ENCODE assay signal across 27 cellular contexts in genomic region chr6:125019281-125019680, GRCh38.
"Had no signal": no experiment of that assay in that cellular context is flagged by ENCODE, and none has a peak within 500 bp of the region (broad histone marks: within the 10 kb centered on the region; RNA-seq: fewer than 3 reads in every experiment).

No MANE protein-coding gene starts in this region.

- H3K27ac ChIP-seq: brain microvascular endothelial cell, coronary artery, gastrocnemius medialis had no signal

- H3K27ac Mint-ChIP-seq: activated CD4-positive, alpha-beta memory T cell treated with anti-CD3 and anti-CD28 coated beads, Interleukin-2, amount 10 ng/mL, durations not matched to agents 7 days and 5 days; activated CD4-positive, alpha-beta T cell treated with anti-CD3 and anti-CD28 coated beads, Interleukin-2, amount 10 ng/mL, durations not matched to agents 7 days and 5 days; activated naive CD8-positive, alpha-beta T cell; activated T-helper 17 cell treated with anti-CD3 and anti-CD28 coated beads, Interleukin-2, amount 50 U/mL, for 72 hours; dendritic cell treated with granulocyte-macrophage colony-stimulating factor and Interleukin-4, amounts not matched to agents 40 ng/mL and 50 ng/mL, for 4 days; T-helper 17 cell; T-helper 2 cell treated with Interferon-gamma antibody and Interleukin-4, amounts not matched to agents 5 μg/mL and 100 μg/mL, for 36 hours had no signal

- H3K9me3 Mint-ChIP-seq: activated CD4-positive, alpha-beta memory T cell treated with anti-CD3 and anti-CD28 coated beads, Interleukin-2, amount 10 ng/mL, durations not matched to agents 7 days and 5 days; activated CD4-positive, alpha-beta T cell treated with anti-CD3 and anti-CD28 coated beads, Interleukin-2, amount 10 ng/mL, durations not matched to agents 7 days and 5 days; activated T-cell treated with anti-CD3 and anti-CD28 coated beads, Interleukin-2, amount 50 U/mL, for 4 hours; activated T-helper 17 cell treated with anti-CD3 and anti-CD28 coated beads, Interleukin-2, amount 50 U/mL, for 72 hours; central memory CD8-positive, alpha-beta T cell; dendritic cell treated with granulocyte-macrophage colony-stimulating factor and Interleukin-4, amounts not matched to agents 40 ng/mL and 50 ng/mL, for 4 days; endodermal cell; T-helper 2 cell treated with Interferon-gamma antibody and Interleukin-4, amounts not matched to agents 5 μg/mL and 100 μg/mL, for 36 hours had no signal

- DNase-seq: activated CD4-positive, alpha-beta memory T cell treated with anti-CD3 and anti-CD28 coated beads, Interleukin-2, amount 10 ng/mL, durations not matched to agents 7 days and 5 days; activated CD4-positive, alpha-beta T cell treated with anti-CD3 and anti-CD28 coated beads for 1 hour; activated CD4-positive, alpha-beta T cell treated with anti-CD3 and anti-CD28 coated beads for 4 hours; activated CD4-positive, alpha-beta T cell treated with anti-CD3 and anti-CD28 coated beads, Interleukin-2, amount 10 ng/mL, durations not matched to agents 7 days and 5 days; activated CD4-positive, alpha-beta T cell treated with anti-CD3 and anti-CD28 coated beads, Interleukin-2, amount 50 U/mL, for 4 hours; activated effector memory CD4-positive, alpha-beta T cell treated with Interleukin-2 at 50 U/mL for 16 hours; activated gamma-delta T cell treated with Interleukin-2 at 50 U/mL for 16 hours; activated naive CD4-positive, alpha-beta T cell treated with anti-CD3 and anti-CD28 coated beads, Interleukin-2, amount 50 U/mL, for 16 hours; activated naive CD4-positive, alpha-beta T cell treated with Interleukin-2 at 50 U/mL for 16 hours; activated T-cell treated with anti-CD3 and anti-CD28 coated beads, Interleukin-2, amount 50 U/mL, for 4 hours; amniotic stem cell; brain microvascular endothelial cell; dorsolateral prefrontal cortex; effector memory CD4-positive, alpha-beta T cell; foreskin fibroblast; gastrocnemius medialis; T-helper 1 cell; T-helper 17 cell; T1000 had no signal

- H3K4me3 ChIP-seq: coronary artery, gastrocnemius medialis had no signal

- H3K27me3 ChIP-seq: brain microvascular endothelial cell, dorsolateral prefrontal cortex, gastrocnemius medialis had no signal

- H3K4me1 Mint-ChIP-seq: activated T-helper 17 cell treated with anti-CD3 and anti-CD28 coated beads, Interleukin-2, amount 50 U/mL, for 72 hours; central memory CD8-positive, alpha-beta T cell; T-helper 17 cell had no signal

- H3K4me3 Mint-ChIP-seq: activated CD4-positive, alpha-beta memory T cell treated with anti-CD3 and anti-CD28 coated beads, Interleukin-2, amount 10 ng/mL, durations not matched to agents 7 days and 5 days; activated CD4-positive, alpha-beta T cell treated with anti-CD3 and anti-CD28 coated beads, Interleukin-2, amount 10 ng/mL, durations not matched to agents 7 days and 5 days; activated naive CD8-positive, alpha-beta T cell; activated T-cell treated with anti-CD3 and anti-CD28 coated beads, Interleukin-2, amount 50 U/mL, for 4 hours; activated T-helper 17 cell treated with anti-CD3 and anti-CD28 coated beads, Interleukin-2, amount 50 U/mL, for 72 hours; central memory CD8-positive, alpha-beta T cell; dendritic cell treated with granulocyte-macrophage colony-stimulating factor and Interleukin-4, amounts not matched to agents 40 ng/mL and 50 ng/mL, for 4 days; endodermal cell; T-helper 17 cell; T-helper 2 cell treated with Interferon-gamma antibody and Interleukin-4, amounts not matched to agents 5 μg/mL and 100 μg/mL, for 36 hours had no signal

- ATAC-seq: activated T-cell treated with anti-CD3 and anti-CD28 coated beads, Interleukin-2, amount 50 U/mL, for 4 hours; activated T-helper 17 cell treated with anti-CD3 and anti-CD28 coated beads, Interleukin-2, amount 50 U/mL, for 72 hours; esophagus mucosa; gastrocnemius medialis; T-helper 17 cell had no signal

- H3K9me3 ChIP-seq: gastrocnemius medialis had no signal

- H3K36me3 ChIP-seq: brain microvascular endothelial cell, gastrocnemius medialis had no signal

- H3K36me3 Mint-ChIP-seq: activated naive CD8-positive, alpha-beta T cell had no signal

- H3K27me3 Mint-ChIP-seq: activated CD4-positive, alpha-beta T cell treated with anti-CD3 and anti-CD28 coated beads, Interleukin-2, amount 10 ng/mL, durations not matched to agents 7 days and 5 days; activated naive CD8-positive, alpha-beta T cell; dendritic cell treated with granulocyte-macrophage colony-stimulating factor and Interleukin-4, amounts not matched to agents 40 ng/mL and 50 ng/mL, for 4 days; T-helper 17 cell had no signal
